Comparison of ENCODE assay signal across 8 cellular contexts in the genomic region with DNA sequence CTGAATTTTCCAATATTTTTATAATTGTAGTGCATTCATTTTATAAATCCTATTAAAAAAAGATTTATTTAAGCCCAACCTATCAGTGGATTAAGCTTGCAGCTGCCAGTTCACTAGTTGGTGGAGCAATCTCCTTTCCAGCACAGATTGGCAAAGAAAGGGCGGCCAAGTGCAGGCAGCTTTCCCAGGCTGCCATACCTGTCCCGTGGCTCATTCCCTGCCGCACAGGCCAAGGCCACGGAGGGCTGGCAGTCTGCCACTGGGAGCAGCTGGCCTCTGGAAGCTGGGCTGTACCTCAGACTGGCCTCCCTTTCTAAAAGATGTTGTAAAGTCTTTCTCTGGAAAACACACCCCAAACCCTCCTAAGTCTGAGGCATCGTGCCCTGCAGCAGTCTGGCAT.
DNase-seq lines count a peak whose midpoint lies in the region; ATAC-seq and TF ChIP-seq lines count a peak whose summit lies in the region.

No MANE protein-coding gene starts in this region.

- H3K4me3 ChIP-seq in PC-9 = no peak overlapping the region
- no peak overlapping the region for H3K4me3 ChIP-seq in retinal pigment epithelial cell (ENCODE audit: low read length)

- no peak overlapping the region for H3K27ac ChIP-seq in PC-9

- CTCF ChIA-PET in PC-9 (lab: Charles Lee) = interaction anchor here (0.7 kb wide), 1 partner anchor 89 kb away, joined by 4 read pairs; no protein-coding TSS in a partner anchor

- no peaks in the 10 kb centered on the region for H3K4me1 ChIP-seq in PC-9 (replicated peaks; ENCODE audit: insufficient read depth)

- BruUV-seq in PC-9 (replicated peaks; lab: Mats Ljungman, UMichigan) = no TSS peak

- H3K36me3 ChIP-seq in PC-9 (ENCODE audit: low read depth) = no peaks in the 10 kb centered on the region

- H3K27me3 ChIP-seq in PC-9 (ENCODE audit: insufficient read depth, low read depth) = no peaks in the 10 kb centered on the region

- DNase-seq in GM04503 (ENCODE audit: low read depth) (peak; percentile 24), PC-9 (peak; percentile 68 to 82), fibroblast of the conjunctiva (ENCODE audit: low read depth) (peak; percentile 49), retinal pigment epithelial cell (ENCODE audit: low read depth) (peak; percentile 94)
- DNase-seq in stimulated activated CD4-positive, alpha-beta T cell treated with anti-CD3 and anti-CD28 coated beads, Interleukin-1b, Interleukin-23, amount 100 ng/mL, for 48 hours = no peak

- H2AFZ ChIP-seq in PC-9 = no peak overlapping the region

- TF ChIP-seq CTCF in PC-9 (conservative IDR thresholded peaks at IDR 0.05) (no peak), retinal pigment epithelial cell (conservative IDR thresholded peaks at IDR 0.05; ENCODE audit: low read depth, low read length) (no peak)

- H3K79me2 ChIP-seq in PC-9 (ENCODE audit: low read depth) = no peaks in the 10 kb centered on the region

- H4K20me1 ChIP-seq in PC-9 (ENCODE audit: insufficient read depth) = no peaks in the 10 kb centered on the region

- H3K4me2 ChIP-seq in PC-9 = no peak overlapping the region

- H3F3A ChIP-seq in PC-9 (ENCODE audit: insufficient read depth, low read depth) = no peaks in the 10 kb centered on the region

- intact Hi-C loops in PC-9 (cut with micrococcal nuclease; ENCODE audit: unreplicated experiment) = loop anchor here (5.0 kb wide), 1 partner anchor 74 kb away; no protein-coding TSS in a partner anchor

- no peaks in the 10 kb centered on the region for H3K9me3 ChIP-seq in PC-9 (ENCODE audit: insufficient read depth, low read depth)

- ATAC-seq in HG02852 (IDR thresholded peaks at IDR 0.05; ENCODE audit: unreplicated experiment) = no peak
- ATAC-seq in GM19463 (IDR thresholded peaks at IDR 0.05; ENCODE audit: unreplicated experiment) = no peak
- no peak for ATAC-seq in GM21360 (IDR thresholded peaks at IDR 0.05; ENCODE audit: unreplicated experiment)

- no peaks in the 10 kb centered on the region for H3K9me2 ChIP-seq in PC-9 (ENCODE audit: insufficient read depth)

- POLR2A ChIA-PET in PC-9 (lab: Charles Lee; ENCODE audit: unreplicated experiment) = interaction anchor here (0.6 kb wide), 1 partner anchor 60 kb away, joined by 9 read pairs; no protein-coding TSS in a partner anchor
